ENCODE assay signal across 2 cellular contexts in the genomic region with DNA sequence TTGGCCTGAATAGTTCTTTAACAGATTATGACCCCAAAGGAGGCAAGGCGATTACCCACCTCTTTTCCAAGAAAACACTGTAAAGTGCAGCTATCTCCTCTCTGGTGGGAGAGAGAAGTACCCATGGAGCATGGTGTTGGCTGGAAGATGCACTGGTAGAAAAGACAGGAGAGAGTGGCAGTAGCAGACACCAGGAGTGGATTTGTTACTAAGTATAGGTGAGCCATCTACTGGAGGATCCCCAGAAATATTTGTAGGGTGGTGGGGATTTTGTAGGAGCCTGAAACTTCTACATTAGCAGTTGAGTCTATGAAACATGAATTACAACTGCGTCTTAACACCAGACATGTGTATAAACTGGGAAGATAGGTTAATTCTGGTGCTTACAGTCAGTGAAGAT.
TF ChIP-seq lines count a peak whose summit lies in the region.

No MANE protein-coding gene starts in this region.

TF ChIP-seq in Ishikawa, 13 proteins besides CTCF, POLR2A, EP300 and RAD21 (continued from another document):
- TF ChIP-seq, protein P1, sequence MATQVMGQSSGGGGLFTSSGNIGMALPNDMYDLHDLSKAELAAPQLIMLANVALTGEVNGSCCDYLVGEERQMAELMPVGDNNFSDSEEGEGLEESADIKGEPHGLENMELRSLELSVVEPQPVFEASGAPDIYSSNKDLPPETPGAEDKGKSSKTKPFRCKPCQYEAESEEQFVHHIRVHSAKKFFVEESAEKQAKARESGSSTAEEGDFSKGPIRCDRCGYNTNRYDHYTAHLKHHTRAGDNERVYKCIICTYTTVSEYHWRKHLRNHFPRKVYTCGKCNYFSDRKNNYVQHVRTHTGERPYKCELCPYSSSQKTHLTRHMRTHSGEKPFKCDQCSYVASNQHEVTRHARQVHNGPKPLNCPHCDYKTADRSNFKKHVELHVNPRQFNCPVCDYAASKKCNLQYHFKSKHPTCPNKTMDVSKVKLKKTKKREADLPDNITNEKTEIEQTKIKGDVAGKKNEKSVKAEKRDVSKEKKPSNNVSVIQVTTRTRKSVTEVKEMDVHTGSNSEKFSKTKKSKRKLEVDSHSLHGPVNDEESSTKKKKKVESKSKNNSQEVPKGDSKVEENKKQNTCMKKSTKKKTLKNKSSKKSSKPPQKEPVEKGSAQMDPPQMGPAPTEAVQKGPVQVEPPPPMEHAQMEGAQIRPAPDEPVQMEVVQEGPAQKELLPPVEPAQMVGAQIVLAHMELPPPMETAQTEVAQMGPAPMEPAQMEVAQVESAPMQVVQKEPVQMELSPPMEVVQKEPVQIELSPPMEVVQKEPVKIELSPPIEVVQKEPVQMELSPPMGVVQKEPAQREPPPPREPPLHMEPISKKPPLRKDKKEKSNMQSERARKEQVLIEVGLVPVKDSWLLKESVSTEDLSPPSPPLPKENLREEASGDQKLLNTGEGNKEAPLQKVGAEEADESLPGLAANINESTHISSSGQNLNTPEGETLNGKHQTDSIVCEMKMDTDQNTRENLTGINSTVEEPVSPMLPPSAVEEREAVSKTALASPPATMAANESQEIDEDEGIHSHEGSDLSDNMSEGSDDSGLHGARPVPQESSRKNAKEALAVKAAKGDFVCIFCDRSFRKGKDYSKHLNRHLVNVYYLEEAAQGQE (IDR thresholded peaks at IDR 0.05; ENCODE audit: low read depth): no peak
- TF ChIP-seq TAF1 (IDR thresholded peaks at IDR 0.05; ENCODE audit: low read depth): no peak
- TF ChIP-seq EGR1 (IDR thresholded peaks at IDR 0.05): no peak
- no peak for TF ChIP-seq FOXM1 (IDR thresholded peaks at IDR 0.05; ENCODE audit: borderline replicate concordance, low read depth)
- no peak for TF ChIP-seq YY1 (IDR thresholded peaks at IDR 0.05; ENCODE audit: low read depth)
- no peak for TF ChIP-seq TCF12 (IDR thresholded peaks at IDR 0.05; ENCODE audit: low read depth)
- no peak for TF ChIP-seq ZBTB7A (IDR thresholded peaks at IDR 0.05; ENCODE audit: low read depth)

TF ChIP-seq in HepG2, 621 proteins besides CTCF, POLR2A, EP300 and RAD21 (continued from another document):
- TF ChIP-seq, protein P2, sequence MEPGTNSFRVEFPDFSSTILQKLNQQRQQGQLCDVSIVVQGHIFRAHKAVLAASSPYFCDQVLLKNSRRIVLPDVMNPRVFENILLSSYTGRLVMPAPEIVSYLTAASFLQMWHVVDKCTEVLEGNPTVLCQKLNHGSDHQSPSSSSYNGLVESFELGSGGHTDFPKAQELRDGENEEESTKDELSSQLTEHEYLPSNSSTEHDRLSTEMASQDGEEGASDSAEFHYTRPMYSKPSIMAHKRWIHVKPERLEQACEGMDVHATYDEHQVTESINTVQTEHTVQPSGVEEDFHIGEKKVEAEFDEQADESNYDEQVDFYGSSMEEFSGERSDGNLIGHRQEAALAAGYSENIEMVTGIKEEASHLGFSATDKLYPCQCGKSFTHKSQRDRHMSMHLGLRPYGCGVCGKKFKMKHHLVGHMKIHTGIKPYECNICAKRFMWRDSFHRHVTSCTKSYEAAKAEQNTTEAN (CRISPR knock-in tag; conservative IDR thresholded peaks at IDR 0.05): no peak
- TF ChIP-seq HOMEZ (CRISPR knock-in tag; IDR thresholded peaks at IDR 0.05; ENCODE audit: low read depth): 0 out of 2 replicates have a peak, but pooled peaks have one; percentile 38
- 0 out of 2 replicates have a peak, but pooled peaks have one; percentile 6 for TF ChIP-seq SIX1 (CRISPR knock-in tag; IDR thresholded peaks at IDR 0.05; ENCODE audit: borderline replicate concordance)
- TF ChIP-seq ZGPAT (CRISPR knock-in tag; IDR thresholded peaks at IDR 0.05): 0 out of 2 replicates have a peak, but pooled peaks have one; percentile 48
